ENCODE assay signal across 20 cellular contexts in the genomic region with DNA sequence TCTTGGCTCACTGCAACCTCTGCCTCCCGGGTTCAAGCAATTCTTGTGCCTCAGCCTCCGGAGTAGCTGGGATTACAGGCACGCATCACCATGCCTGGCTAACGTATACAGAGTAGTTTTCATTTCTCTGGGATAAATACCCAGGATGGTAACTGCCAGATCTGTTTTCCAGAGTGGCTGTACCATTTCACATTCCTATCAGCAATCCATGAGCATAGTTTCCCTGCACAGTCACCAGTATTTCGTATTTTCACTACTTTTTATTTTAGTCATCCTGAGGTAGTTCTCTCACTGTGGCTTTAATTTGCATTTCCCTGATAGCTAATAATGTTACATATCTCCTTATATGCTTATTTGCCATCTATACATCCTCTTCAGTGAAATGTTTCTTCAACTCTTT. TPM values are rescaled to one million over a fixed set of nuclear protein-coding genes. Genes with fewer than 3 reads are reported as not detected.
DNase-seq lines count a peak whose midpoint lies in the region; ATAC-seq and TF ChIP-seq lines count a peak whose summit lies in the region.
"Had no signal": no experiment of that assay in that cellular context is flagged by ENCODE, and none has a peak within 500 bp of the region (broad histone marks: within the 10 kb centered on the region; RNA-seq: fewer than 3 reads in every experiment).

No MANE protein-coding gene starts in this region.

- TF ChIP-seq CTCF in right atrium auricular region (IDR thresholded peaks at IDR 0.05) (no peak), osteoblast (IDR thresholded peaks at IDR 0.05; ENCODE audit: extremely low read depth, low read depth, low read length) (no peak)

- DNase-seq in right cardiac atrium (peak in 2 of 3 donors; percentile 4 to 23), right atrium auricular region (ENCODE audit: low spot score) (no peak), osteoblast (ENCODE audit: insufficient read length, low spot score, missing footprints) (peak; percentile 73), NCI-H82 treated with DMSO at 0.1 percent for 48 hours (lab: John Stamatoyannopoulos, UW; ENCODE audit: unreplicated experiment) (no peak), T-cell (no peak), mucosa of gallbladder (ENCODE audit: low spot score) (no peak)
- no peak for DNase-seq in central memory CD8-positive, alpha-beta T cell (ENCODE audit: low spot score in 2 of 2)
- DNase-seq: CD4-positive, alpha-beta memory T cell; DMS153; DMS79; GF-D8; GOT3; H7; HFFc6 had no signal

- no peaks in the 10 kb centered on the region for H3K9me3 Mint-ChIP-seq in central memory CD8-positive, alpha-beta T cell
- H3K9me3 Mint-ChIP-seq in T-cell = no peaks in the 10 kb centered on the region
- H3K9me3 Mint-ChIP-seq: CD14-positive monocyte; CD4-positive, alpha-beta memory T cell; HFFc6 had no signal

- H3K36me3 Mint-ChIP-seq in central memory CD8-positive, alpha-beta T cell (ENCODE audit: insufficient read depth) = peaks cover 17% of the 10 kb centered on the region
- peaks cover 49% of the 10 kb centered on the region for H3K36me3 Mint-ChIP-seq in T-cell

- H3K4me3 ChIP-seq in right cardiac atrium (ENCODE audit: low read length) (no peak overlapping the region), right atrium auricular region (no peak overlapping the region), osteoblast (ENCODE audit: insufficient read depth, low read length) (no peak overlapping the region)
- H3K4me3 ChIP-seq: A549, BLaER1 had no signal

- CTCF ChIA-PET in T-cell (lab: Charles Lee) = no interaction called here

- H3K27ac ChIP-seq in right cardiac atrium (ENCODE audit: low read length) = no peak overlapping the region
- H3K27ac ChIP-seq in right atrium auricular region = no peak overlapping the region
- H3K27ac ChIP-seq in osteoblast (ENCODE audit: low read depth, low read length) = no peak overlapping the region
- H3K27ac ChIP-seq: 22Rv1, A549, BLaER1 had no signal

- H3K27me3 Mint-ChIP-seq in central memory CD8-positive, alpha-beta T cell = no peaks in the 10 kb centered on the region
- H3K27me3 Mint-ChIP-seq in T-cell = no peaks in the 10 kb centered on the region
- H3K27me3 Mint-ChIP-seq: CD4-positive, alpha-beta memory T cell had no signal

- no peak overlapping the region for H3K4me3 Mint-ChIP-seq in central memory CD8-positive, alpha-beta T cell
- H3K4me3 Mint-ChIP-seq in T-cell = no peak overlapping the region
- H3K4me3 Mint-ChIP-seq: CD14-positive monocyte; CD4-positive, alpha-beta memory T cell; HFFc6 had no signal

- POLR2A ChIA-PET in T-cell (lab: Charles Lee) = no interaction called here

- H3K36me3 ChIP-seq in right atrium auricular region (peaks cover 7% of the 10 kb centered on the region), osteoblast (ENCODE audit: insufficient read depth, low read length) (peaks cover 29% of the 10 kb centered on the region)

- H3K9me3 ChIP-seq in right cardiac atrium (ENCODE audit: control insufficient read depth, low read length) = no peaks in the 10 kb centered on the region
- H3K9me3 ChIP-seq in right atrium auricular region = no peaks in the 10 kb centered on the region
- no peaks in the 10 kb centered on the region for H3K9me3 ChIP-seq in osteoblast (ENCODE audit: low read depth, low read length)
- H3K9me3 ChIP-seq: A549, BLaER1 had no signal

- 92% methylated on average over 5 of the region's 5 CpGs for WGBS in right cardiac atrium

- H4K20me1 ChIP-seq in osteoblast (ENCODE audit: insufficient read depth, low read length) = no peaks in the 10 kb centered on the region
- H4K20me1 ChIP-seq: BLaER1 had no signal

- no peak for ATAC-seq in right cardiac atrium
- ATAC-seq in central memory CD8-positive, alpha-beta T cell (replicated peaks; ENCODE audit: extremely low read depth, poor library complexity, severe bottlenecking) = no peak
- ATAC-seq in T-cell (replicated peaks in 1 of 4) = no peak
- ATAC-seq: A549, HCT116, HepG2 had no signal

- H3K27me3 ChIP-seq in right cardiac atrium (ENCODE audit: control insufficient read depth, insufficient read depth) (no peaks in the 10 kb centered on the region), right atrium auricular region (no peaks in the 10 kb centered on the region), osteoblast (ENCODE audit: insufficient read depth, low read length) (no peaks in the 10 kb centered on the region)
- H3K27me3 ChIP-seq: BLaER1 had no signal

- no peaks in the 10 kb centered on the region for H3K4me1 ChIP-seq in right cardiac atrium (ENCODE audit: control insufficient read depth, insufficient read depth, low read length)
- no peaks in the 10 kb centered on the region for H3K4me1 ChIP-seq in right atrium auricular region
- no peaks in the 10 kb centered on the region for H3K4me1 ChIP-seq in osteoblast (ENCODE audit: insufficient read depth, low read length)
- H3K4me1 ChIP-seq: A549, BLaER1 had no signal

- peak overlapping the region; percentile 68 for H3K27ac Mint-ChIP-seq in central memory CD8-positive, alpha-beta T cell (ENCODE audit: low read depth)
- H3K27ac Mint-ChIP-seq in T-cell = no peak overlapping the region
- H3K27ac Mint-ChIP-seq: CD14-positive monocyte, HFFc6 had no signal

- intact Hi-C loops in right cardiac atrium (cut with DNase I) = no loop called here

- H3K4me2 ChIP-seq in osteoblast (ENCODE audit: insufficient read depth, low read length) = no peak overlapping the region
- H3K4me2 ChIP-seq: A549, BLaER1 had no signal

- H3K4me1 Mint-ChIP-seq in central memory CD8-positive, alpha-beta T cell = no peaks in the 10 kb centered on the region
- no peaks in the 10 kb centered on the region for H3K4me1 Mint-ChIP-seq in T-cell
- H3K4me1 Mint-ChIP-seq: CD14-positive monocyte had no signal

- H3K79me2 ChIP-seq in osteoblast (ENCODE audit: insufficient read depth, low read length) = no peaks in the 10 kb centered on the region

- H2AFZ ChIP-seq in osteoblast (ENCODE audit: low read length) = no peak overlapping the region

RNA-seq across cellular contexts. Expression of gene SCARF2, which starts 11.0 kb away (rescaled TPM):
- total RNA-seq in right cardiac atrium = 1 to 10 TPM; 4.6 to 7.1 (median 4.9) TPM
- 2.9 TPM for polyA plus RNA-seq in right cardiac atrium
- total RNA-seq in right atrium auricular region = 10 to 100 TPM in 1 of 2 donors, 1 to 10 TPM in 1; 6.5 to 11.0 TPM
- 18.3 and 23.9 TPM in 2 replicates for total RNA-seq in osteoblast
- 1 to 10 TPM; 1.6 to 3.1 (median 2.9) TPM for total RNA-seq in T-cell
- total RNA-seq in mucosa of gallbladder = 17.6 TPM

RNA-seq across cellular contexts. Expression of gene KLHL22, which starts 47.0 kb away (rescaled TPM):
- 10 to 100 TPM; 17.9 to 25.8 (median 20.6) TPM for total RNA-seq in right cardiac atrium
- polyA plus RNA-seq in right cardiac atrium = 19.1 TPM
- 10 to 100 TPM; 16.0 to 21.9 TPM for total RNA-seq in right atrium auricular region
- 36.9 and 46.6 TPM in 2 replicates for total RNA-seq in osteoblast
- total RNA-seq in T-cell = 10 to 100 TPM; 42.0 to 57.8 (median 47.1) TPM
- 26.6 TPM for total RNA-seq in mucosa of gallbladder

RNA-seq across cellular contexts. Expression of gene ZNF74, which starts 54.7 kb away (rescaled TPM):
- total RNA-seq in right cardiac atrium (1 to 10 TPM; 5.4 to 6.5 (median 6.1) TPM), right atrium auricular region (1 to 10 TPM; 5.6 to 6.3 TPM), osteoblast (12.4 and 13.8 TPM in 2 replicates), T-cell (10 to 100 TPM in 3 of 5 donors, 1 to 10 TPM in 2; 6.8 to 19.7 (median 17.3) TPM), mucosa of gallbladder (14.1 TPM)
- polyA plus RNA-seq in right cardiac atrium = 3.5 TPM

RNA-seq across cellular contexts. Expression of gene MED15, which starts 58.8 kb away (rescaled TPM):
- total RNA-seq in right cardiac atrium (10 to 100 TPM; 47.3 to 53.4 (median 50.1) TPM), right atrium auricular region (10 to 100 TPM; 18.8 to 40.6 TPM), osteoblast (36.9 and 49.8 TPM in 2 replicates), T-cell (100 to 1,000 TPM; 214 to 317 (median 262) TPM), mucosa of gallbladder (107 TPM)
- 30.9 TPM for polyA plus RNA-seq in right cardiac atrium

Comparison
In these comparisons a context has a peak if more than half of its experiments do, and no peak if none do; other contexts are left out.
1. DNase-seq: peak in right cardiac atrium (2 of 3) and osteoblast (single experiment); none in right atrium auricular region (single experiment), central memory CD8-positive, alpha-beta T cell (0 of 2), NCI-H82 treated with DMSO at 0.1 percent for 48 hours (single experiment), T-cell (0 of 34) and mucosa of gallbladder (single experiment).